In the genomic region with DNA sequence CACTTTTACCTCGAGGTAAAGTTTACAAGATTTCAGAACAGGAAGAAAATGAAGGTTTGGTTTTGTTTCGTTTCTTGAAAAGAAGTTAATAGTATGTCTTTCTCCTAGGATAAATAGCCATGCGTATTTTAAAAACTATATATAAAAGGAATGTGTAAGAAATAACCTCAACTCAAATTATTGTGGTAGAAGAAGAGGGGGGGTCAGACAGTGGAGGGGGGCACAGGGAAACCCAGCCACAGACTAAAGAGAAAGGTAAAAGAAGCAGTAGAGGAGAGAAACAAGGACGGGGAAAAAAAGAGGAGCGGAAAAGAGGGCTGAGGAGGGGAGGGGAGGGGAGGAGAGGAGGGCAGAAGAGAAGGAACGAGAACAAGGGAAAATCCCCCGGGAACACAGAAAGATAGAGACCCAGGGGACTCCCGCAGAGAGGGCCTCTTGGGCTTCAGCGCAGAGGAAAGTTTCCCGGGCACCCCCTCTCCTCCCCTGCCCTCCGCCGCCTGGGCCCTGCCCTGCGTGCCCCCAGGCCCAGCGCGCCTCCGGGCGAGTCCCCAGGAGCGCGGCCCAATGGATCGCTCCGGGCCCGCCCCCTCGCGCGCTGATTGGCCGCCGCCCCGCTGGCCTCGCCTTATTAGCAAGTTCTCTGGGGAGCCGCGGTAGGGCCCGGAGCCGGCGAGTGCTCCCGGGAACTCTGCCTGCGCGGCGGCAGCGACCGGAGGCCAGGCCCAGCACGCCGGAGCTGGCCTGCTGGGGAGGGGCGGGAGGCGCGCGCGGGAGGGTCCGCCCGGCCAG, we compare ENCODE assay signal across 8 cellular contexts. TPM values are rescaled to one million over a fixed set of nuclear protein-coding genes. Genes with fewer than 3 reads are reported as not detected.
DNase-seq lines count a peak whose midpoint lies in the region; ATAC-seq and TF ChIP-seq lines count a peak whose summit lies in the region.

A gene (plus strand): TSS at position 656 of the 789 bp plus-strand sequence. CDS start 235 bp downstream, outside the sequence.

- peaks cover 0 to 8% of the 10 kb centered on the region in 2 donors for H3K36me3 ChIP-seq in psoas muscle (ENCODE audit: insufficient read depth in 1 of 2, low read depth in 1 of 2)

- TF ChIP-seq CTCF in psoas muscle (IDR thresholded peaks at IDR 0.05): no peak

- peak; percentile 88 for ATAC-seq in GM19397 (IDR thresholded peaks at IDR 0.05; ENCODE audit: unreplicated experiment)
- ATAC-seq in HG03457 (IDR thresholded peaks at IDR 0.05; ENCODE audit: unreplicated experiment): peak; percentile 85
- ATAC-seq in psoas muscle: peak; percentile 95 to 98 (median 96)

- H3K27me3 ChIP-seq in psoas muscle (ENCODE audit: insufficient read depth in 3 of 3, low read length in 2 of 3): peaks cover 0 to 100% (median 62%) of the 10 kb centered on the region in 3 donors

- H3K9me3 ChIP-seq in psoas muscle: no peaks in the 10 kb centered on the region

- H3K4me3 ChIP-seq in psoas muscle: peak within 1 kb of the TSS; percentile 83

- H3K4me1 ChIP-seq in psoas muscle: peaks cover 8% of the 10 kb centered on the region

- DNase-seq in DMS153 (lab: John Stamatoyannopoulos, UW): peak; percentile 16
- DNase-seq in OCI-M1 (lab: John Stamatoyannopoulos, UW): peak; percentile 40
- DNase-seq in astrocyte of the hippocampus (ENCODE audit: low read depth, low spot score): peak; percentile 89
- peak in 48 of 51 donors; percentile 19 to 91 (median 74) for DNase-seq in hypothalamus (lab: John Stamatoyannopoulos, UW)
- DNase-seq in psoas muscle: peak; percentile 89 to 91
- DNase-seq in SIG-M5 (lab: John Stamatoyannopoulos, UW): no peak

- peak within 1 kb of the TSS; percentile 46 for H3K27ac ChIP-seq in psoas muscle

- 3 to 7% (median 5%) methylated on average over 19 to 49 of the region's 49 CpGs for WGBS in psoas muscle, 3 donors

- intact Hi-C loops in psoas muscle (cut with DNase I): loop anchor here (10.0 kb wide), 2 partner anchors 304 to 364 kb away; no protein-coding TSS in a partner anchor

RNA-seq across cellular contexts. Expression of the gene that starts here (rescaled TPM):
- total RNA-seq in psoas muscle: 1 to 10 TPM; 1.4 to 3.7 (median 3.6) TPM
- 1 to 10 TPM; 1.1 to 1.7 (median 1.4) TPM for polyA plus RNA-seq in psoas muscle
